23 cellular contexts compared by ENCODE assay signal in genomic region chrX:114049063-114049462, GRCh38.
"Had no signal": no experiment of that assay in that cellular context is flagged by ENCODE, and none has a peak within 500 bp of the region (broad histone marks: within the 10 kb centered on the region; RNA-seq: fewer than 3 reads in every experiment).

No MANE protein-coding gene starts in this region.

- H2AFZ ChIP-seq: parathyroid adenoma had no signal

- H3K9me3 Mint-ChIP-seq: nephron had no signal

- ATAC-seq: gastroesophageal sphincter, left cardiac atrium, lower lobe of right lung had no signal

- H3K9ac ChIP-seq: parathyroid adenoma had no signal

- H3K36me3 ChIP-seq: esophagus squamous epithelium, gastroesophageal sphincter, left ventricle myocardium inferior, lower lobe of right lung, prostate gland, sigmoid colon, stomach, thoracic aorta, transverse colon had no signal

- H3K4me1 ChIP-seq: esophagus squamous epithelium, gastroesophageal sphincter, left ventricle myocardium inferior, lower lobe of right lung, parathyroid adenoma, prostate gland, sigmoid colon, stomach, transverse colon had no signal

- H3K4me3 Mint-ChIP-seq: naive B cell, nephron had no signal

- DNase-seq: effector memory CD4-positive, alpha-beta T cell; esophagus squamous epithelium; foreskin fibroblast; glutamatergic neuron; kidney; left cardiac atrium; left ventricle myocardium inferior; lower lobe of right lung; mesenchymal stem cell; naive B cell; sigmoid colon; stimulated activated CD4-positive, alpha-beta T cell treated with anti-CD3 and anti-CD28 coated beads, Interleukin-2, amount 100 ng/mL, for 24 hours; stimulated activated CD4-positive, alpha-beta T cell treated with anti-CD3 and anti-CD28 coated beads, Interleukin-4, amount 100 ng/mL, for 4 hours; stimulated activated naive CD4-positive, alpha-beta T cell; stomach; substantia nigra; transverse colon had no signal

- H3K27me3 Mint-ChIP-seq: naive B cell had no signal

- H3K36me3 Mint-ChIP-seq: naive B cell had no signal

- H3K79me2 ChIP-seq: parathyroid adenoma had no signal

- H3K27ac Mint-ChIP-seq: naive B cell, nephron had no signal

- H3K4me1 Mint-ChIP-seq: nephron had no signal

- H3K27me3 ChIP-seq: esophagus squamous epithelium, gastroesophageal sphincter, sigmoid colon, stomach, transverse colon had no signal

- H3K27ac ChIP-seq: esophagus squamous epithelium, gastroesophageal sphincter, left ventricle myocardium inferior, lower lobe of right lung, parathyroid adenoma, prostate gland, sigmoid colon, skin epidermis, stomach, thoracic aorta, transverse colon had no signal

- H3K4me3 ChIP-seq: esophagus squamous epithelium, gastroesophageal sphincter, left ventricle myocardium inferior, lower lobe of right lung, prostate gland, sigmoid colon, skin epidermis, stomach, thoracic aorta, transverse colon had no signal

- FAIRE-seq: kidney had no signal

- H3K9me3 ChIP-seq: esophagus squamous epithelium, gastroesophageal sphincter, left ventricle myocardium inferior, lower lobe of right lung, prostate gland, sigmoid colon, stomach, thoracic aorta, transverse colon had no signal
